In the genomic region with DNA sequence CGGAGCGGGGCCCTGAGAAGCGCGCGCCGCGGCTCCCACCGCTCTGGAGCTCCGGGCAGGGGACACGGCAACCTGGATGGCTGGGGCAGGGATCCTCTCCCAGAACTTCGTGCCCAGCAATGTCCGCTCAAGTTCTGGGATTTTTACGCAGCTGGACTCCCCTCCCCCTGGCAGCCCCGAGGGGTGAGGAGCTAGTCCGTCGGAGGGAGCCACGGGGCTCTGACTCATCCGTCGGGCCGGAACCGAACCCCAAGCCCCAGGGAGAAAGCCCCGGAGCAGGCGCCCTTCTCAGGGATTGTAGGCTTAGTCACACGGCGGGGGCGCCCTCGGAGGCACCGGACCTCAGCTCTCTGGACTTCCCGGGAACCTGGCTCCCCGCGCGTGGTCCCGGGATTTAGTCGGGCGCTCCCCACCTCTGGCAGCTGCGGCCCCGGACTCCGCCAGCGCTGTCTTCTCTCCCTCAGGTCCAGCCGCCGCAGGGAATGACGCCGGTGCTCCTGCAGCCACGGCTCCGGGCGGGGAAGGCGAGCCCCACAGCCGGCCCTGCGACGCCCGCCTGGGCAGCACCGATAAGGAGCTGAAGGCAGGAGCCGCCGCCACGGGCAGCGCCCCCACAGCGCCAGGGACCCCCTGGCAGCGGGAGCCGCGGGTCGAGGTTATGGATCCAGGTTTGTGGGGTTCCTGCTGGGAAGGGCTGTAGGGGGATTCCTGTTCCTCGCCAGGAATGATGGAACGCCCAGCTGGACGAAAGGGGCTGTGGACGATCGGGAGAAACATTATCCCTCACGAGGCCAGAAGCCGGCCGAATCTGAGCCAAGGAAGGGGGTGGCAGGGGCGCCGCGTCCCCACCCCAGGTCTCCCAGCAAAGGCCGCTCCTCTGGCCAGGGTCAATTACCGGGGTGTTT, we compare ENCODE assay signal across 8 cellular contexts. TPM values are rescaled to one million over a fixed set of nuclear protein-coding genes. Genes with fewer than 3 reads are reported as not detected.
DNase-seq lines count a peak whose midpoint lies in the region; ATAC-seq and TF ChIP-seq lines count a peak whose summit lies in the region.

No MANE protein-coding gene starts in this region.

- peaks cover 26% of the 10 kb centered on the region for H3K36me3 Mint-ChIP-seq in activated T-cell treated with anti-CD3 and anti-CD28 coated beads, Interleukin-2, amount 50 U/mL, for 24 hours (ENCODE audit: low read depth)
- peaks cover 5% of the 10 kb centered on the region for H3K36me3 Mint-ChIP-seq in neural progenitor cell

- no peak overlapping the region for H3K9ac ChIP-seq in MM.1S (ENCODE audit: low read length)
- no peak overlapping the region for H3K9ac ChIP-seq in neural progenitor cell

- no peaks in the 10 kb centered on the region for H3K9me3 Mint-ChIP-seq in activated T-cell treated with anti-CD3 and anti-CD28 coated beads, Interleukin-2, amount 50 U/mL, for 24 hours
- no peaks in the 10 kb centered on the region for H3K9me3 Mint-ChIP-seq in neural progenitor cell

- no peak overlapping the region for H3K27ac ChIP-seq in DOHH2 (ENCODE audit: low read depth, low read length)
- no peak overlapping the region for H3K27ac ChIP-seq in MM.1S (ENCODE audit: low read length)
- no peak overlapping the region for H3K27ac ChIP-seq in neural progenitor cell

- H3K4me3 ChIP-seq in DOHH2 (ENCODE audit: low read length) (peak overlapping the region; percentile 71), MM.1S (ENCODE audit: low read length) (peak overlapping the region; percentile 62), fibroblast of mammary gland (ENCODE audit: control insufficient read depth, low read depth, low read length) (peak overlapping the region; percentile 67), neural progenitor cell (peak overlapping the region; percentile 67)

- H4K20me1 ChIP-seq in DOHH2 (ENCODE audit: control insufficient read depth, insufficient read depth, low read depth, low read length): no peaks in the 10 kb centered on the region
- H4K20me1 ChIP-seq in MM.1S (ENCODE audit: insufficient read depth, low read length): no peaks in the 10 kb centered on the region
- H4K20me1 ChIP-seq in neural progenitor cell (ENCODE audit: low read depth): peaks cover 14% of the 10 kb centered on the region

- peaks cover 20% of the 10 kb centered on the region for H3K4me1 Mint-ChIP-seq in activated T-cell treated with anti-CD3 and anti-CD28 coated beads, Interleukin-2, amount 50 U/mL, for 24 hours (ENCODE audit: low read depth)
- H3K4me1 Mint-ChIP-seq in neural progenitor cell: peaks cover 43% of the 10 kb centered on the region

- DNase-seq in MM.1S: no peak
- DNase-seq in activated T-cell treated with anti-CD3 and anti-CD28 coated beads, Interleukin-2, amount 50 U/mL, for 24 hours: peak; percentile 69
- DNase-seq in fibroblast of mammary gland (ENCODE audit: low read depth): peak; percentile 90
- DNase-seq in neural progenitor cell (ENCODE audit: low spot score): peak; percentile 47
- no peak for DNase-seq in NCI-H187 treated with DMSO at 0.1 percent for 48 hours (lab: John Stamatoyannopoulos, UW)

- H3F3A ChIP-seq in DOHH2 (ENCODE audit: control insufficient read depth, insufficient read depth): peaks cover 8% of the 10 kb centered on the region; the same call in 1 of the 2 replicates
- peaks cover 10% of the 10 kb centered on the region for H3F3A ChIP-seq in MM.1S (ENCODE audit: insufficient read depth, low read length)
- H3F3A ChIP-seq in neural progenitor cell (ENCODE audit: low read depth): peaks cover 48% of the 10 kb centered on the region

- H3K27me3 ChIP-seq in DOHH2 (ENCODE audit: control insufficient read depth, low read length): peaks cover 37% of the 10 kb centered on the region
- peaks cover 18% of the 10 kb centered on the region for H3K27me3 ChIP-seq in MM.1S (replicated peaks; ENCODE audit: insufficient read depth, low read length)
- peaks cover 49% of the 10 kb centered on the region for H3K27me3 ChIP-seq in neural progenitor cell

- no peak overlapping the region for H3K27ac Mint-ChIP-seq in activated T-cell treated with anti-CD3 and anti-CD28 coated beads, Interleukin-2, amount 50 U/mL, for 24 hours
- H3K27ac Mint-ChIP-seq in neural progenitor cell: no peak overlapping the region

- ATAC-seq in GM18858 (IDR thresholded peaks at IDR 0.05; ENCODE audit: unreplicated experiment): no peak
- ATAC-seq in HG03432 (IDR thresholded peaks at IDR 0.05; ENCODE audit: unreplicated experiment): no peak

- peaks cover 46% of the 10 kb centered on the region for H3K4me1 ChIP-seq in DOHH2 (ENCODE audit: control insufficient read depth, low read length)
- H3K4me1 ChIP-seq in MM.1S (ENCODE audit: low read length): peaks cover 11% of the 10 kb centered on the region; the same call in 1 of the 2 replicates
- peaks cover 22% of the 10 kb centered on the region for H3K4me1 ChIP-seq in neural progenitor cell

- H3K9me2 ChIP-seq in DOHH2 (replicated peaks; ENCODE audit: control insufficient read depth, low read length) (no peaks in the 10 kb centered on the region), MM.1S (replicated peaks; ENCODE audit: insufficient read depth, low read length) (no peaks in the 10 kb centered on the region)

- H3K27me3 Mint-ChIP-seq in activated T-cell treated with anti-CD3 and anti-CD28 coated beads, Interleukin-2, amount 50 U/mL, for 24 hours: no peaks in the 10 kb centered on the region
- peaks cover 13% of the 10 kb centered on the region for H3K27me3 Mint-ChIP-seq in neural progenitor cell (ENCODE audit: insufficient read depth, low read depth)

- H3K79me2 ChIP-seq in DOHH2 (ENCODE audit: control insufficient read depth, low read length) (no peaks in the 10 kb centered on the region), MM.1S (ENCODE audit: low read length) (no peaks in the 10 kb centered on the region), neural progenitor cell (ENCODE audit: low read depth) (no peaks in the 10 kb centered on the region)

- H3K4me2 ChIP-seq in DOHH2 (ENCODE audit: low read length) (peak overlapping the region; percentile 72), MM.1S (ENCODE audit: low read depth, low read length) (peak overlapping the region; percentile 98), neural progenitor cell (peak overlapping the region; percentile 82)

- no peak for TF ChIP-seq CTCF in DOHH2 (IDR thresholded peaks at IDR 0.05; ENCODE audit: low read depth, low read length, poor library complexity, severe bottlenecking)
- TF ChIP-seq CTCF in MM.1S (IDR thresholded peaks at IDR 0.05; ENCODE audit: low read length): no peak
- no peak for TF ChIP-seq CTCF in fibroblast of mammary gland (conservative IDR thresholded peaks at IDR 0.05; ENCODE audit: control insufficient read depth, insufficient read depth, low read depth, low read length)
- TF ChIP-seq CTCF in neural progenitor cell (IDR thresholded peaks at IDR 0.05): no peak

- H3K4me3 Mint-ChIP-seq in activated T-cell treated with anti-CD3 and anti-CD28 coated beads, Interleukin-2, amount 50 U/mL, for 24 hours: peak overlapping the region; percentile 69
- peak overlapping the region; percentile 83 for H3K4me3 Mint-ChIP-seq in neural progenitor cell

- H2AFZ ChIP-seq in MM.1S (ENCODE audit: low read length): peak overlapping the region; percentile 54
- H2AFZ ChIP-seq in neural progenitor cell (replicated peaks): peak overlapping the region; percentile 75

- H3K36me3 ChIP-seq in DOHH2 (ENCODE audit: control insufficient read depth, low read length) (no peaks in the 10 kb centered on the region; the same call in 1 of the 2 replicates), MM.1S (replicated peaks; ENCODE audit: insufficient read depth, low read length) (no peaks in the 10 kb centered on the region), neural progenitor cell (no peaks in the 10 kb centered on the region)

- H3K9me3 ChIP-seq in DOHH2 (ENCODE audit: control insufficient read depth, insufficient read depth, low read length) (no peaks in the 10 kb centered on the region), MM.1S (replicated peaks; ENCODE audit: insufficient read depth, low read length) (no peaks in the 10 kb centered on the region), neural progenitor cell (ENCODE audit: low read depth) (no peaks in the 10 kb centered on the region)

RNA-seq across cellular contexts. Expression of a gene that starts 0.8 kb away (rescaled TPM):
- 1.3 and 1.9 TPM in 2 replicates for total RNA-seq in neural progenitor cell (ENCODE audit: low replicate concordance)

RNA-seq across cellular contexts. Expression of a gene that starts 31.5 kb away (rescaled TPM):
- total RNA-seq in neural progenitor cell (ENCODE audit: low replicate concordance): 73.7 and 89.7 TPM in 2 replicates

Comparison
In these comparisons a context has a peak if more than half of its experiments do, and no peak if none do; other contexts are left out.
1. DNase-seq: peak in activated T-cell treated with anti-CD3 and anti-CD28 coated beads, Interleukin-2, amount 50 U/mL, for 24 hours (single experiment), fibroblast of mammary gland (single experiment) and neural progenitor cell (single experiment); none in MM.1S (single experiment) and NCI-H187 treated with DMSO at 0.1 percent for 48 hours (single experiment).
2. Peak in every context shown above with its lines, with median percentiles within 50 percentile points of each other: H3K4me2 ChIP-seq and H3K4me3 ChIP-seq.